In the genomic region with DNA sequence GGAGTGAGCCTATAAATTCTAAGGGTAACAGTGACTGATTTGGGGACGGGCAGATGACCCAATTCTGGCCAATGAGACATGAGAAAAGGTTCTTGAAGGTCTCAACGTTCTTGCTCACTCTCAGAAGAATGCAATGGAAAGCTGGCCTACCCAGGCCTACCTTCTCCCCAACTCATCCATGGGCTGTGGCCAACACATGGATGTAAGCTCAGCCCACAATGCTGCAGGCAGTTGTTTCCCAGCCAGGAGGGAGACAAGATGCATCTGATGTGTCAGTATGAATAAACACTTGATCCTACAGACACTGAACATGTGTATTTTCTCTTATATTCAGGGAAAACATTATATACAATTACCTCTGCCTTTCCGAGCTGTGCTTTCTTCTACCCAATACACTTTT, we compare ENCODE assay signal across 22 cellular contexts.
"Had no signal": no experiment of that assay in that cellular context is flagged by ENCODE, and none has a peak within 500 bp of the region (broad histone marks: within the 10 kb centered on the region; RNA-seq: fewer than 3 reads in every experiment).

No MANE protein-coding gene starts in this region.

- H3K27ac Mint-ChIP-seq: IgD-negative memory B cell had no signal

- H3K9me3 Mint-ChIP-seq: IgD-negative memory B cell had no signal

- ATAC-seq: Panc1, PC-3 had no signal

- H3K27me3 Mint-ChIP-seq: IgD-negative memory B cell had no signal

- DNase-seq: KBM-7, NCI-H1092, NCI-H1105 treated with DMSO at 0.1 percent for 48 hours, NCI-H1417 treated with DMSO at 0.1 percent for 48 hours, NCI-H146, NCI-H1694 treated with DMSO at 0.1 percent for 48 hours, NCI-H1930, NCI-H2081 treated with DMSO at 0.1 percent for 48 hours, NCI-H2171, NCI-H226, NCI-H446, NCI-H510A, NCI-H524 treated with DMSO at 0.1 percent for 48 hours, NCI-H69, NCI-H774, PC-3, SHP77, SW 1271 had no signal

- H3K27ac ChIP-seq: HL-60, RWPE1 had no signal

- H3K4me3 Mint-ChIP-seq: IgD-negative memory B cell had no signal
